In genomic region chr20:33992923-33993799, GRCh38 we compare ENCODE assay signal across 8 cellular contexts. TPM values are rescaled to one million over a fixed set of nuclear protein-coding genes. Genes with fewer than 3 reads are reported as not detected.
DNase-seq lines count a peak whose midpoint lies in the region; ATAC-seq, FAIRE-seq and TF ChIP-seq lines count a peak whose summit lies in the region.

No MANE protein-coding gene starts in this region.

- TF ChIP-seq POLR2A in uterus (IDR thresholded peaks at IDR 0.05): peak; percentile 58 to 75

- H3K36me3 ChIP-seq in astrocyte (ENCODE audit: insufficient read depth, low read length): no peaks in the 10 kb centered on the region
- no peaks in the 10 kb centered on the region for H3K36me3 ChIP-seq in uterus

- H3K9me3 Mint-ChIP-seq in astrocyte (ENCODE audit: unreplicated experiment): peaks cover 1% of the 10 kb centered on the region

- WGBS in right cardiac atrium: under 1% methylated on average over 49 of the region's 49 CpGs

- H3K9ac ChIP-seq in astrocyte (ENCODE audit: low read length): peak overlapping the region; percentile 94

- H3K79me2 ChIP-seq in astrocyte (ENCODE audit: insufficient read depth, low read length): peaks cover 43% of the 10 kb centered on the region

- H3K36me3 Mint-ChIP-seq in astrocyte (ENCODE audit: low read depth, unreplicated experiment): peaks cover 12% of the 10 kb centered on the region

- TF ChIP-seq CTCF in astrocyte (IDR thresholded peaks at IDR 0.05; ENCODE audit: insufficient read depth, low read depth, low read length) (no peak), uterus (IDR thresholded peaks at IDR 0.05) (no peak)

- no peaks in the 10 kb centered on the region for H3K27me3 Mint-ChIP-seq in astrocyte (ENCODE audit: low read depth, unreplicated experiment)

- peak; percentile 65 for ATAC-seq in HG02973 (IDR thresholded peaks at IDR 0.05; ENCODE audit: unreplicated experiment)
- ATAC-seq in right cardiac atrium: peak; percentile 95 to 96

- H3K4me3 ChIP-seq in astrocyte (ENCODE audit: insufficient read depth, low read depth, low read length): peak overlapping the region; percentile 94
- peak overlapping the region; percentile 89 for H3K4me3 ChIP-seq in right cardiac atrium (ENCODE audit: low read length)
- peak overlapping the region; percentile 73 to 90 for H3K4me3 ChIP-seq in uterus

- FAIRE-seq in GM18507 (lab: Jason Lieb, UNC): peak; percentile 95
- FAIRE-seq in astrocyte (lab: Jason Lieb, UNC): no peak

- H4K20me1 ChIP-seq in astrocyte (ENCODE audit: insufficient read depth, low read length): peaks cover 38% of the 10 kb centered on the region

- intact Hi-C loops in right cardiac atrium (cut with DNase I): loop anchor here in 1 of 4 donors (5.0 kb wide), 2 partner anchors 49 to 201 kb away; no protein-coding TSS in a partner anchor
- intact Hi-C loops in uterus (cut with DNase I; ENCODE audit: low total_unique reads): no loop called here

- H3K4me1 ChIP-seq in astrocyte (ENCODE audit: insufficient read depth, low read length): peaks cover 21% of the 10 kb centered on the region
- H3K4me1 ChIP-seq in right cardiac atrium (ENCODE audit: control insufficient read depth, insufficient read depth, low read length): peaks cover 20% of the 10 kb centered on the region
- peaks cover 6 to 14% of the 10 kb centered on the region in 2 donors for H3K4me1 ChIP-seq in uterus

- H3K27me3 ChIP-seq in astrocyte (ENCODE audit: insufficient read depth, low read length): no peaks in the 10 kb centered on the region
- no peaks in the 10 kb centered on the region for H3K27me3 ChIP-seq in right cardiac atrium (ENCODE audit: control insufficient read depth, insufficient read depth)
- no peaks in the 10 kb centered on the region for H3K27me3 ChIP-seq in uterus

- H3K9me3 ChIP-seq in astrocyte (ENCODE audit: insufficient read depth, low read depth, low read length): no peaks in the 10 kb centered on the region
- H3K9me3 ChIP-seq in right cardiac atrium (ENCODE audit: control insufficient read depth, low read length): no peaks in the 10 kb centered on the region
- H3K9me3 ChIP-seq in uterus: no peaks in the 10 kb centered on the region

- peak overlapping the region; percentile 97 for H3K27ac Mint-ChIP-seq in astrocyte (ENCODE audit: unreplicated experiment)

- H3K27ac ChIP-seq in astrocyte (ENCODE audit: low read depth, low read length) (peak overlapping the region; percentile 85), right cardiac atrium (ENCODE audit: low read length) (peak overlapping the region; percentile 94), uterus (peak overlapping the region; percentile 91 to 94)

- H3K4me1 Mint-ChIP-seq in astrocyte (ENCODE audit: low read depth, unreplicated experiment): peaks cover 13% of the 10 kb centered on the region

- DNase-seq in GM18507 (ENCODE audit: extremely low spot score, insufficient read length, low read depth) (peak; percentile 96), NCI-H1930 (lab: John Stamatoyannopoulos, UW) (peak; percentile 99), T-helper 22 cell (ENCODE audit: low read depth) (peak; percentile 99), astrocyte (ENCODE audit: low read depth) (peak; percentile 96), right cardiac atrium (peak; percentile 99 to 100 (median 100)), pulmonary artery endothelial cell (ENCODE audit: low read depth, low spot score) (peak; percentile 95), uterus (peak; percentile 100)

- peak overlapping the region; percentile 85 for H2AFZ ChIP-seq in astrocyte (ENCODE audit: low read depth, low read length)

- peak overlapping the region; percentile 93 for H3K4me3 Mint-ChIP-seq in astrocyte (ENCODE audit: unreplicated experiment)

- peak overlapping the region; percentile 85 for H3K4me2 ChIP-seq in astrocyte (ENCODE audit: low read length)

RNA-seq across cellular contexts. Expression of gene RALY, which starts 0.6 kb away (rescaled TPM):
- total RNA-seq in astrocyte (90.5 and 105 TPM in 2 replicates), right cardiac atrium (100 to 1,000 TPM in 3 of 4 donors, 10 to 100 TPM in 1; 98.6 to 136 (median 110) TPM), pulmonary artery endothelial cell (81.2 and 90.6 TPM in 2 replicates), uterus (100 to 1,000 TPM in 1 of 4 donors, 10 to 100 TPM in 3; 23.2 to 101 (median 87.5) TPM)
- polyA plus RNA-seq in right cardiac atrium: 137 TPM

Comparison
In these comparisons a context has a peak if more than half of its experiments do, and no peak if none do; other contexts are left out.
1. Peak in every context shown above with its lines: DNase-seq, ATAC-seq, H3K4me3 ChIP-seq and H3K27ac ChIP-seq.